10 cellular contexts compared by ENCODE assay signal in the genomic region with DNA sequence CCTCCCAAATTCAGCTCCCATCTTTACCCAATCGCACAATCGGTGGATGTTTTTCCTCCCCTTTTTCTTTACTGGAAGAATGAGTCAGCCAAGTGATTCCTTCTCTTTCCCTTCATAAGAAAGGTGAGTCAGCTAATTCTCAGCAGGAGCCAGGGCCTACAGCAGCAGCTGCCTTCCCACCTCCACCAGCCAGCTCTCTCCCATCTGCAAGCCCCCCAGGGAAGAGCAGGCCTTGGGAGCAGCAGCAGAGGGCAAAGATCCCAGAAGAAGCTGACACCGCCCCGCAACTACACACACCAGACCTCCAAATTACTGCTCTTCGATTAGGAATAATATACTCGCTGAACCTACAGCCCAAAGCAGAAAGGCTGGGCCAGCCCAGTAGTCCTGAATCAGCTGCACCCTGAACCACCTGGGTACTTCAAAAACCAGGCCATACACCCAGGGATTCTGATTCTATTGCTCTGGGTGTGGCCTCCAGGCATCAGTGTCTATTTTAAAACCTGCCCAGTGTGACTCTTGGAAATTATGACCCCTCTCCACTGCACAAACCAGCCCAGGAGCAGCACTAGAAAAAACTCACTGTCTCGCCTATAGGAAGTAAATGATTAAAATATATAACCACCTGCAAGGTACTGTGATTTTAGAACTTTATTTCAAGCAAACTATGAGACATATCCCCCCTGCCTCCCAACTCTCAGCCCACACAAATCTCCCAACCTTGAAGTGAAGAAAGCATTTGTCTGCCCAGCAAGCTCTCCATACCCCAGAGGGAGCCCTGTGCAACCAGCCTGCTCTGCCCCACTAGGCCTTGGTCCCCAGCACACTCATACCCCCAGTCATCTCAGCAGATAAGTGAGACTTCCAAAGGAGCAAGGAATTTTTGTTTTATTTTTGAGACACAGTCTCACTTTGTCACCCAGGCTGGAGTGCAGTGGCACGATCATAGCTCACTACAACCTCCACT. TPM values are rescaled to one million over a fixed set of nuclear protein-coding genes. Genes with fewer than 3 reads are reported as not detected.
DNase-seq lines count a peak whose midpoint lies in the region; ATAC-seq, FAIRE-seq and TF ChIP-seq lines count a peak whose summit lies in the region.
"Had no signal": no experiment of that assay in that cellular context is flagged by ENCODE, and none has a peak within 500 bp of the region (broad histone marks: within the 10 kb centered on the region; RNA-seq: fewer than 3 reads in every experiment).

No MANE protein-coding gene starts in this region.

- peak; percentile 82 for DNase-seq in MCF 10A (ENCODE audit: unreplicated experiment)
- no peak for DNase-seq in breast epithelium (ENCODE audit: low spot score in 2 of 2)
- DNase-seq in activated naive CD8-positive, alpha-beta T cell treated with anti-CD3 and anti-CD28 coated beads, Interleukin-2, amount 50 U/mL, for 24 hours: no peak
- DNase-seq in iPS DF 19.7 (ENCODE audit: low read depth, low spot score): peak; percentile 47
- DNase-seq in urothelium cell line (ENCODE audit: low spot score): peak; percentile 81
- DNase-seq in D721Med (ENCODE audit: insufficient read length, low spot score): no peak
- DNase-seq in NCI-H187 treated with DMSO at 0.1 percent for 48 hours (lab: John Stamatoyannopoulos, UW): no peak
- DNase-seq in OCI-LY7 (ENCODE audit: low spot score): no peak
- DNase-seq: KG1 had no signal

- no peaks in the 10 kb centered on the region for H3K27me3 ChIP-seq in breast epithelium

- no peaks in the 10 kb centered on the region for H3K9me3 Mint-ChIP-seq in MCF 10A (ENCODE audit: unreplicated experiment)
- no peaks in the 10 kb centered on the region for H3K9me3 Mint-ChIP-seq in activated naive CD8-positive, alpha-beta T cell treated with anti-CD3 and anti-CD28 coated beads, Interleukin-2, amount 50 U/mL, for 24 hours

- TF ChIP-seq POLR2A in breast epithelium (IDR thresholded peaks at IDR 0.05): no peak

- POLR2A ChIA-PET in MCF 10A (lab: Yijun Ruan, JAX) (interaction anchor here (0.6 to 1.3 kb wide), 8 partner anchors 9 to 1995 kb away, joined by 3 to 5 read pairs (median 4); a partner anchor contains a TSS), OCI-LY7 (lab: Charles Lee) (interaction anchor here (1.2 kb wide), 1 partner anchor 10 kb away, joined by 3 read pairs; no protein-coding TSS in a partner anchor)

- H3K36me3 ChIP-seq in breast epithelium (no peaks in the 10 kb centered on the region), OCI-LY7 (ENCODE audit: insufficient read depth, low read length) (no peaks in the 10 kb centered on the region)

- no peaks in the 10 kb centered on the region for H3K36me3 Mint-ChIP-seq in MCF 10A (ENCODE audit: insufficient read depth, unreplicated experiment)
- no peaks in the 10 kb centered on the region for H3K36me3 Mint-ChIP-seq in activated naive CD8-positive, alpha-beta T cell treated with anti-CD3 and anti-CD28 coated beads, Interleukin-2, amount 50 U/mL, for 24 hours (ENCODE audit: low read depth)

- H3K27me3 Mint-ChIP-seq in MCF 10A (ENCODE audit: insufficient read depth, unreplicated experiment): no peaks in the 10 kb centered on the region
- no peaks in the 10 kb centered on the region for H3K27me3 Mint-ChIP-seq in activated naive CD8-positive, alpha-beta T cell treated with anti-CD3 and anti-CD28 coated beads, Interleukin-2, amount 50 U/mL, for 24 hours

- BruUV-seq in MCF 10A (replicated peaks; lab: Mats Ljungman, UMichigan) (no TSS peak), OCI-LY7 (replicated peaks; lab: Mats Ljungman, UMichigan) (no TSS peak)

- H2AFZ ChIP-seq in OCI-LY7 (ENCODE audit: low read length): no peak overlapping the region
- H2AFZ ChIP-seq: parathyroid adenoma had no signal

- H3K9me2 ChIP-seq in OCI-LY7 (ENCODE audit: insufficient read depth, low read length): no peaks in the 10 kb centered on the region

- H3K4me2 ChIP-seq in OCI-LY7 (ENCODE audit: low read length): no peak overlapping the region

- H3K27ac Mint-ChIP-seq in MCF 10A (ENCODE audit: low read depth, unreplicated experiment): peak overlapping the region; percentile 94
- H3K27ac Mint-ChIP-seq in activated naive CD8-positive, alpha-beta T cell treated with anti-CD3 and anti-CD28 coated beads, Interleukin-2, amount 50 U/mL, for 24 hours: no peak overlapping the region

- H3K9me3 ChIP-seq in breast epithelium (no peaks in the 10 kb centered on the region), OCI-LY7 (ENCODE audit: low read length) (no peaks in the 10 kb centered on the region)

- no peaks in the 10 kb centered on the region for H4K20me1 ChIP-seq in OCI-LY7 (ENCODE audit: insufficient read depth, low read length)

- intact Hi-C loops in MCF 10A (cut with micrococcal nuclease): no loop called here
- intact Hi-C loops in breast epithelium (cut with DNase I; ENCODE audit: low total_unique reads): no loop called here
- intact Hi-C loops in OCI-LY7 (cut with micrococcal nuclease; ENCODE audit: unreplicated experiment): no loop called here

- peak overlapping the region; percentile 2 for H3K4me3 Mint-ChIP-seq in MCF 10A (ENCODE audit: unreplicated experiment)
- H3K4me3 Mint-ChIP-seq in activated naive CD8-positive, alpha-beta T cell treated with anti-CD3 and anti-CD28 coated beads, Interleukin-2, amount 50 U/mL, for 24 hours: no peak overlapping the region

- CTCF ChIA-PET in MCF 10A (lab: Yijun Ruan, JAX) (interaction anchor here (0.6 to 1.3 kb wide), 9 partner anchors 21 to 1944 kb away, joined by 3 to 9 read pairs (median 3); no protein-coding TSS in a partner anchor), OCI-LY7 (lab: Charles Lee; ENCODE audit: unreplicated experiment) (no interaction called here)

- H3K4me1 Mint-ChIP-seq in MCF 10A (ENCODE audit: insufficient read depth, unreplicated experiment): peaks cover 33% of the 10 kb centered on the region
- H3K4me1 Mint-ChIP-seq in activated naive CD8-positive, alpha-beta T cell treated with anti-CD3 and anti-CD28 coated beads, Interleukin-2, amount 50 U/mL, for 24 hours: peaks cover 15% of the 10 kb centered on the region

- peak overlapping the region in 1 of 2 donors; percentile 38 for H3K27ac ChIP-seq in breast epithelium
- no peak overlapping the region for H3K27ac ChIP-seq in OCI-LY7 (ENCODE audit: low read depth, low read length, poor library complexity, severe bottlenecking)
- H3K27ac ChIP-seq: parathyroid adenoma had no signal

- TF ChIP-seq CTCF in MCF 10A (IDR thresholded peaks at IDR 0.05; ENCODE audit: unreplicated experiment): no peak
- no peak for TF ChIP-seq CTCF in breast epithelium (IDR thresholded peaks at IDR 0.05)
- no peak for TF ChIP-seq CTCF in D721Med (IDR thresholded peaks at IDR 0.05; ENCODE audit: insufficient read depth, missing control alignments)
- TF ChIP-seq CTCF in OCI-LY7 (conservative IDR thresholded peaks at IDR 0.05; ENCODE audit: low read length): no peak

- no peaks in the 10 kb centered on the region for H3K79me2 ChIP-seq in OCI-LY7 (ENCODE audit: insufficient read depth, low read depth, low read length)

- H3K4me1 ChIP-seq in breast epithelium: no peaks in the 10 kb centered on the region
- H3K4me1 ChIP-seq in OCI-LY7 (ENCODE audit: insufficient read depth, low read length, poor library complexity, severe bottlenecking): no peaks in the 10 kb centered on the region

- ATAC-seq in activated naive CD8-positive, alpha-beta T cell treated with anti-CD3 and anti-CD28 coated beads, Interleukin-2, amount 50 U/mL, for 24 hours: peak; percentile 55

- FAIRE-seq in urothelium cell line (lab: Jason Lieb, UNC) (no peak), D721Med (lab: Jason Lieb, UNC) (no peak)

- H3K4me3 ChIP-seq in breast epithelium: no peak overlapping the region
- H3K4me3 ChIP-seq in OCI-LY7 (ENCODE audit: low read depth, low read length, poor library complexity, severe bottlenecking): no peak overlapping the region

RNA-seq across cellular contexts. Expression of a gene that starts 7.3 kb away (rescaled TPM):
- total RNA-seq in MCF 10A (2022) (6.0 and 8.0 TPM in 2 replicates), breast epithelium (10 to 100 TPM in 2 of 3 donors, 1 to 10 TPM in 1; 6.7 to 19.6 (median 12.8) TPM), OCI-LY7 (2022) (9.9 and 10.5 TPM in 2 replicates)
- 4.5 and 7.8 TPM in 2 replicates for total RNA-seq in OCI-LY7 (2014; rRNA removed; shearing (Covaris generic))

RNA-seq across cellular contexts. Expression of a gene that starts 48.6 kb away (rescaled TPM):
- total RNA-seq in MCF 10A (2022) (35.6 and 36.9 TPM in 2 replicates), breast epithelium (10 to 100 TPM; 20.6 to 27.4 (median 26.5) TPM), OCI-LY7 (2022) (0.66 TPM in 1 of 2 replicates, not detected in the other)
- total RNA-seq in OCI-LY7 (2014; rRNA removed; shearing (Covaris generic)): 0.05 and 0.13 TPM in 2 replicates

Comparison
In these comparisons a context has a peak if more than half of its experiments do, and no peak if none do; other contexts are left out.
1. DNase-seq: peak in MCF 10A (single experiment), iPS DF 19.7 (single experiment) and urothelium cell line (single experiment); none in breast epithelium (0 of 2), activated naive CD8-positive, alpha-beta T cell treated with anti-CD3 and anti-CD28 coated beads, Interleukin-2, amount 50 U/mL, for 24 hours (single experiment), D721Med (single experiment), NCI-H187 treated with DMSO at 0.1 percent for 48 hours (single experiment) and OCI-LY7 (single experiment).
2. RNA of a gene that starts 48.6 kb away (total RNA-seq): 35.6 to 36.9 TPM in MCF 10A and 20.6 to 27.4 TPM in breast epithelium; 0.05 to 0.66 TPM in OCI-LY7; every median in the first group is over 10 times any median in the second.